Comparison of ENCODE assay signal across 13 cellular contexts in the genomic region with DNA sequence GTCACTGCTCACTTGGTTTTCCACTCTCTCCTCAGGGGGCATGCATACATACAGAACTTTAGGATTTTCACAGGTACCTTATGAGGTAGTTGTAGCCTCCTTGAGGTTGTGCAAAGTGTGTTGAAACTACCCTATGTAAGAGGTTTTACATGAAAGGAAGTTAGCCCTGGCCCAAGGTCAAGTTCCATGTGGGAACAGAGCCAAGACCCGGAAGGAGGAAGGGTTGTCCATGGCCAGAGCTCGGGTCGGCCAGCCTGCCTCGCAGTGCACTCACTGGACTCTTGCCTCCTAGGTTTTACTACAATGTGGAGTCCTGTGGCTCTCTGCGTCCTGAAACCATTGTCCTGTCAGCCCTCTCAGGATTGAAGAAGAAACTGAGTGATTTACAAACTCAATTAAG. TPM values are rescaled to one million over a fixed set of nuclear protein-coding genes. Genes with fewer than 3 reads are reported as not detected.
DNase-seq lines count a peak whose midpoint lies in the region; ATAC-seq and TF ChIP-seq lines count a peak whose summit lies in the region.
"Had no signal": no experiment of that assay in that cellular context is flagged by ENCODE, and none has a peak within 500 bp of the region (broad histone marks: within the 10 kb centered on the region; RNA-seq: fewer than 3 reads in every experiment).

No MANE protein-coding gene starts in this region.

- H3K9ac ChIP-seq in mesenchymal stem cell (ENCODE audit: low read length) = peak overlapping the region; percentile 21

- H3K36me3 Mint-ChIP-seq in activated naive CD8-positive, alpha-beta T cell treated with anti-CD3 and anti-CD28 coated beads, Interleukin-2, amount 50 U/mL, for 24 hours (ENCODE audit: low read depth) = peaks cover 30% of the 10 kb centered on the region
- peaks cover 5% of the 10 kb centered on the region for H3K36me3 Mint-ChIP-seq in activated naive CD8-positive, alpha-beta T cell treated with anti-CD3 and anti-CD28 coated beads for 36 hours

- H3K4me1 Mint-ChIP-seq in activated naive CD8-positive, alpha-beta T cell treated with anti-CD3 and anti-CD28 coated beads, Interleukin-2, amount 50 U/mL, for 24 hours = peaks cover 5% of the 10 kb centered on the region
- peaks cover 4% of the 10 kb centered on the region for H3K4me1 Mint-ChIP-seq in activated naive CD8-positive, alpha-beta T cell treated with anti-CD3 and anti-CD28 coated beads for 36 hours

- H3K23ac ChIP-seq in mesenchymal stem cell (ENCODE audit: low read length in 2 of 2) = no peak overlapping the region

- no peak overlapping the region for H3K18ac ChIP-seq in mesenchymal stem cell (ENCODE audit: low read depth in 1 of 2, low read length in 2 of 2)

- H2AFZ ChIP-seq in mesenchymal stem cell (ENCODE audit: low read depth, low read length) = no peak overlapping the region

- H3K36me3 ChIP-seq in cardiac muscle cell (peaks cover 88% of the 10 kb centered on the region), mesenchymal stem cell (ENCODE audit: control insufficient read depth in 1 of 2, insufficient read depth in 2 of 2, low read depth in 1 of 2, low read length in 2 of 2) (peaks cover 65 to 92% of the 10 kb centered on the region in 2 experiments)

- no peak for TF ChIP-seq CTCF in cardiac muscle cell (IDR thresholded peaks at IDR 0.05; ENCODE audit: low read depth, low read length)
- no peak for TF ChIP-seq CTCF in GM20000 (IDR thresholded peaks at IDR 0.05; ENCODE audit: extremely low read depth, missing control alignments)

- DNase-seq in activated naive CD8-positive, alpha-beta T cell treated with anti-CD3 and anti-CD28 coated beads, Interleukin-2, amount 50 U/mL, for 24 hours = no peak
- no peak for DNase-seq in activated naive CD8-positive, alpha-beta T cell treated with anti-CD3 and anti-CD28 coated beads for 36 hours
- DNase-seq in cardiac muscle cell (ENCODE audit: low read depth in 1 of 2, low spot score in 1 of 2) (peak; percentile 37 to 80), mesenchymal stem cell (peak; percentile 48), NCI-H226 (no peak), GM20000 (ENCODE audit: low spot score) (no peak)
- DNase-seq: nephron progenitor cell, WERI-Rb-1 had no signal

- no peak overlapping the region for H3K4me3 Mint-ChIP-seq in activated naive CD8-positive, alpha-beta T cell treated with anti-CD3 and anti-CD28 coated beads, Interleukin-2, amount 50 U/mL, for 24 hours
- no peak overlapping the region for H3K4me3 Mint-ChIP-seq in activated naive CD8-positive, alpha-beta T cell treated with anti-CD3 and anti-CD28 coated beads for 36 hours
- H3K4me3 Mint-ChIP-seq: nephron progenitor cell had no signal

- H3K27ac ChIP-seq in cardiac muscle cell = peak overlapping the region; percentile 95
- H3K27ac ChIP-seq in mesenchymal stem cell (ENCODE audit: low read length, poor library complexity, severe bottlenecking) = peak overlapping the region; percentile 0
- H3K27ac ChIP-seq: WERI-Rb-1 had no signal

- H4K8ac ChIP-seq in mesenchymal stem cell (ENCODE audit: low read length) = no peak overlapping the region

- peak overlapping the region; percentile 27 for H3K27ac Mint-ChIP-seq in activated naive CD8-positive, alpha-beta T cell treated with anti-CD3 and anti-CD28 coated beads, Interleukin-2, amount 50 U/mL, for 24 hours
- H3K27ac Mint-ChIP-seq in activated naive CD8-positive, alpha-beta T cell treated with anti-CD3 and anti-CD28 coated beads for 36 hours = no peak overlapping the region
- H3K27ac Mint-ChIP-seq: activated naive CD4-positive, alpha-beta T cell treated with anti-CD3 and anti-CD28 coated beads, Interleukin-2, amount 50 U/mL, for 72 hours; nephron progenitor cell had no signal

- no peak overlapping the region for H2BK120ac ChIP-seq in mesenchymal stem cell (ENCODE audit: low read depth, low read length)

- no peak overlapping the region for H2BK15ac ChIP-seq in mesenchymal stem cell (ENCODE audit: low read depth, poor library complexity, severe bottlenecking)

- no peaks in the 10 kb centered on the region for H3K9me3 Mint-ChIP-seq in activated naive CD8-positive, alpha-beta T cell treated with anti-CD3 and anti-CD28 coated beads, Interleukin-2, amount 50 U/mL, for 24 hours
- H3K9me3 Mint-ChIP-seq in activated naive CD8-positive, alpha-beta T cell treated with anti-CD3 and anti-CD28 coated beads for 36 hours = no peaks in the 10 kb centered on the region
- H3K9me3 Mint-ChIP-seq: activated naive CD4-positive, alpha-beta T cell treated with anti-CD3 and anti-CD28 coated beads, Interleukin-2, amount 50 U/mL, for 72 hours; nephron progenitor cell had no signal

- H4K91ac ChIP-seq in mesenchymal stem cell (ENCODE audit: low read length) = no peak overlapping the region

- no peak overlapping the region for H2BK12ac ChIP-seq in mesenchymal stem cell (ENCODE audit: low read length in 2 of 2)

- H3K4me3 ChIP-seq in cardiac muscle cell = no peak overlapping the region
- H3K4me3 ChIP-seq in mesenchymal stem cell (ENCODE audit: insufficient read depth in 1 of 2, low read depth in 1 of 2, low read length in 2 of 2) = no peak overlapping the region
- H3K4me3 ChIP-seq: smooth muscle cell had no signal

- peaks cover 21% of the 10 kb centered on the region for H3K4me1 ChIP-seq in cardiac muscle cell (ENCODE audit: low read depth)
- H3K4me1 ChIP-seq in mesenchymal stem cell (ENCODE audit: control insufficient read depth, insufficient read depth, low read depth, low read length) = peaks cover 37% of the 10 kb centered on the region

- H3K27me3 ChIP-seq in cardiac muscle cell = no peaks in the 10 kb centered on the region
- H3K27me3 ChIP-seq in mesenchymal stem cell (ENCODE audit: control insufficient read depth in 1 of 2, insufficient read depth in 1 of 2, low read length in 2 of 2) = no peaks in the 10 kb centered on the region

- H2BK5ac ChIP-seq in mesenchymal stem cell (ENCODE audit: low read depth, low read length, poor library complexity, severe bottlenecking) = no peak overlapping the region

- H2AK5ac ChIP-seq in mesenchymal stem cell (ENCODE audit: low read length, severe bottlenecking) = no peak overlapping the region

- no peak overlapping the region for H3K4ac ChIP-seq in mesenchymal stem cell (ENCODE audit: low read depth in 1 of 2, low read length in 2 of 2)

- H3K4me2 ChIP-seq in mesenchymal stem cell (ENCODE audit: low read length, poor library complexity, severe bottlenecking) = no peak overlapping the region
- H3K4me2 ChIP-seq: smooth muscle cell had no signal

- 59% methylated on average over 5 of the region's 5 CpGs for WGBS in mesenchymal stem cell

- no peaks in the 10 kb centered on the region for H3K27me3 Mint-ChIP-seq in activated naive CD8-positive, alpha-beta T cell treated with anti-CD3 and anti-CD28 coated beads, Interleukin-2, amount 50 U/mL, for 24 hours
- no peaks in the 10 kb centered on the region for H3K27me3 Mint-ChIP-seq in activated naive CD8-positive, alpha-beta T cell treated with anti-CD3 and anti-CD28 coated beads for 36 hours

- H3K9me3 ChIP-seq in cardiac muscle cell (ENCODE audit: low read depth) = no peaks in the 10 kb centered on the region
- H3K9me3 ChIP-seq in mesenchymal stem cell (ENCODE audit: control insufficient read depth, low read length) = no peaks in the 10 kb centered on the region

- H3K14ac ChIP-seq in mesenchymal stem cell (ENCODE audit: low read length in 2 of 2) = no peak overlapping the region

- H3K79me1 ChIP-seq in mesenchymal stem cell (replicated peaks; ENCODE audit: low read length, poor library complexity, severe bottlenecking) = peaks cover 23% of the 10 kb centered on the region

- no peak for ATAC-seq in activated naive CD8-positive, alpha-beta T cell treated with anti-CD3 and anti-CD28 coated beads, Interleukin-2, amount 50 U/mL, for 24 hours
- ATAC-seq in HG02970 (IDR thresholded peaks at IDR 0.05; ENCODE audit: low FRiP score, unreplicated experiment) = no peak
- ATAC-seq in HG03378 (IDR thresholded peaks at IDR 0.05; ENCODE audit: unreplicated experiment) = no peak
- ATAC-seq: activated naive CD4-positive, alpha-beta T cell treated with anti-CD3 and anti-CD28 coated beads, Interleukin-2, amount 50 U/mL, for 72 hours; HCT116 had no signal

RNA-seq across cellular contexts. Expression of a gene that starts 8.2 kb away (rescaled TPM):
- total RNA-seq in activated naive CD8-positive, alpha-beta T cell treated with anti-CD3 and anti-CD28 coated beads for 36 hours = 10 to 100 TPM; 72.1 to 76.2 TPM
- total RNA-seq in cardiac muscle cell = 126 and 164 TPM in 2 replicates
- polyA plus RNA-seq in cardiac muscle cell = 80.0 and 83.5 TPM in 2 replicates
- polyA plus RNA-seq in mesenchymal stem cell (2013, experiment 1 of 2) = 39.3 TPM
- 40.0 TPM for polyA plus RNA-seq in mesenchymal stem cell (2013, experiment 2 of 2)

RNA-seq across cellular contexts. Expression of a gene that starts 15.6 kb away (rescaled TPM):
- total RNA-seq in activated naive CD8-positive, alpha-beta T cell treated with anti-CD3 and anti-CD28 coated beads for 36 hours = 1 to 10 TPM; 4.5 to 4.8 TPM
- 1,502 and 2,409 TPM in 2 replicates for total RNA-seq in cardiac muscle cell
- 1,563 and 2,826 TPM in 2 replicates for polyA plus RNA-seq in cardiac muscle cell
- polyA plus RNA-seq in mesenchymal stem cell (2013, experiment 1 of 2) = 29.6 TPM
- polyA plus RNA-seq in mesenchymal stem cell (2013, experiment 2 of 2) = 29.7 TPM

RNA-seq across cellular contexts. Expression of a gene that starts 23.4 kb away (rescaled TPM):
- total RNA-seq in activated naive CD8-positive, alpha-beta T cell treated with anti-CD3 and anti-CD28 coated beads for 36 hours = 10 to 100 TPM; 46.3 to 49.6 TPM
- 111 and 115 TPM in 2 replicates for total RNA-seq in cardiac muscle cell
- polyA plus RNA-seq in cardiac muscle cell = 147 and 152 TPM in 2 replicates
- 26.1 TPM for polyA plus RNA-seq in mesenchymal stem cell (2013, experiment 1 of 2)
- polyA plus RNA-seq in mesenchymal stem cell (2013, experiment 2 of 2) = 25.9 TPM

RNA-seq across cellular contexts. Expression of a gene that starts 23.5 kb away (rescaled TPM):
- total RNA-seq in activated naive CD8-positive, alpha-beta T cell treated with anti-CD3 and anti-CD28 coated beads for 36 hours = 10 to 100 TPM; 71.3 to 73.6 TPM
- 65.5 and 74.2 TPM in 2 replicates for total RNA-seq in cardiac muscle cell
- polyA plus RNA-seq in cardiac muscle cell = 139 and 156 TPM in 2 replicates
- 30.8 TPM for polyA plus RNA-seq in mesenchymal stem cell (2013, experiment 1 of 2)
- 33.0 TPM for polyA plus RNA-seq in mesenchymal stem cell (2013, experiment 2 of 2)

Comparison
In these comparisons a context has a peak if more than half of its experiments do, and no peak if none do; other contexts are left out.
1. DNase-seq: peak in cardiac muscle cell (2 of 2) and mesenchymal stem cell (single experiment); none in activated naive CD8-positive, alpha-beta T cell treated with anti-CD3 and anti-CD28 coated beads, Interleukin-2, amount 50 U/mL, for 24 hours (single experiment), activated naive CD8-positive, alpha-beta T cell treated with anti-CD3 and anti-CD28 coated beads for 36 hours (single experiment), NCI-H226 (single experiment) and GM20000 (single experiment).
2. RNA of a gene that starts 15.6 kb away (total RNA-seq): 1,502 to 2,409 TPM in cardiac muscle cell; 4.5 to 4.8 TPM in activated naive CD8-positive, alpha-beta T cell treated with anti-CD3 and anti-CD28 coated beads for 36 hours; every median in the first group is over 100 times any median in the second.